1 cellular context compared by ENCODE assay signal in the genomic region with DNA sequence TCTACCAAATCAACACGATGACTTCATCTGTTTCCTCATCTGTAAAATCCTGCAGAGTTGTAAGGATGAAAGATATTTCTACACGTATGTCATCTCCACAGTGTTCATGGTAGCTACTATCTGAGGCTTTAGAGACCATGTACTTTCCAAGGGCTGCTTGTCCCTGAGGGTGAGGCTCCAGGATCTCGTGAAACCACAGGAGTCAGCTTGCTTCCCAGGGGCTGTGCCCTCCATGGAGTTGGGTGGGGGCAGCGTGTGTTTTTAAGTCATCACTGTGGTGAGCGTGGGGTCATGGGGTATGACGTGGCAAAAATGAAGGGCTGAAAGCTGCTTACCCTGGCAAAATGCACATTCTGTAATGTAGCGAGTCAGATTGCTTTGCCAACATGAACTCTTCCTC.
TF ChIP-seq lines count a peak whose summit lies in the region.

No MANE protein-coding gene starts in this region.

TF ChIP-seq in HCT116, 20 proteins besides CTCF, POLR2A, EP300 and RAD21 (continued from another document):
- TF ChIP-seq, protein P1, sequence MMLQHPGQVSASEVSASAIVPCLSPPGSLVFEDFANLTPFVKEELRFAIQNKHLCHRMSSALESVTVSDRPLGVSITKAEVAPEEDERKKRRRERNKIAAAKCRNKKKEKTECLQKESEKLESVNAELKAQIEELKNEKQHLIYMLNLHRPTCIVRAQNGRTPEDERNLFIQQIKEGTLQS (IDR thresholded peaks at IDR 0.05): no peak
